ENCODE assay signal across 8 cellular contexts in the genomic region with DNA sequence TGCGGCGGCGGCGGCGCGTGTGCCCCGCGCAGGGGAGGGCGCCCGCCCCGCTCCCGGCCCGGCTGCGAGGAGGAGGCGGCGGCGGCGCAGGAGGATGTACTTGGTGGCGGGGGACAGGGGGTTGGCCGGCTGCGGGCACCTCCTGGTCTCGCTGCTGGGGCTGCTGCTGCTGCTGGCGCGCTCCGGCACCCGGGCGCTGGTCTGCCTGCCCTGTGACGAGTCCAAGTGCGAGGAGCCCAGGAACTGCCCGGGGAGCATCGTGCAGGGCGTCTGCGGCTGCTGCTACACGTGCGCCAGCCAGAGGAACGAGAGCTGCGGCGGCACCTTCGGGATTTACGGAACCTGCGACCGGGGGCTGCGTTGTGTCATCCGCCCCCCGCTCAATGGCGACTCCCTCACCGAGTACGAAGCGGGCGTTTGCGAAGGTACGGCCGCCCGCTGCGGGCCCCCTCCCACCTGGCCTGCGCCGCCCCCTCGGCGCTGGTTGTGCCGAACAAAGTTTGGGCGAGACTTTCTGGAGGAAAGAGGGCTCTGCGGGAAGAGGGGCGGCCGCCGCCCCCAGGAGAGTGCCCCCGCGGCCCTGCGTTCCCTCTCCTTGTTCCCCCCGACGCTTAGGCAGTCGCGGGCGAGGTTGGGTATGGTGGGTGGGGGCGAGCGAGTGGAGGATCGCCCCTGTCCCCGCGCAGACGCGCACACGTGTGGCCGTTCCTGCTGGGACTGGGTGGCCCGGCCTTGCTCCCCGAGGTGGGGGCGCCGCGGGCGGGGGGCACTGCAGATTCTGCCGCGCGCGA. TPM values are rescaled to one million over a fixed set of nuclear protein-coding genes. Genes with fewer than 3 reads are reported as not detected.
DNase-seq lines count a peak whose midpoint lies in the region; ATAC-seq and TF ChIP-seq lines count a peak whose summit lies in the region.

No MANE protein-coding gene starts in this region.

- intact Hi-C loops in Calu3 (cut with micrococcal nuclease; ENCODE audit: unreplicated experiment), result loop anchor here (5.0 to 10.0 kb wide), 3 partner anchors 56 to 428 kb away; no protein-coding TSS in a partner anchor
- intact Hi-C loops in esophagus squamous epithelium (cut with DNase I), result no loop called here
- intact Hi-C loops in upper lobe of right lung (cut with DNase I), result loop anchor here (5.0 to 10.0 kb wide), 2 partner anchors 96 to 148 kb away; no protein-coding TSS in a partner anchor

- peak; percentile 26 for ATAC-seq in GM21381 (IDR thresholded peaks at IDR 0.05; ENCODE audit: unreplicated experiment)
- ATAC-seq in upper lobe of right lung, result peak; percentile 33

- H3K27ac ChIP-seq in HUES64 (ENCODE audit: low read depth, low read length) (peak overlapping the region; percentile 65; the same call in 1 of the 2 replicates), esophagus squamous epithelium (peak overlapping the region; percentile 83 to 95 (median 93)), upper lobe of right lung (peak overlapping the region; percentile 79)

- H3K27me3 Mint-ChIP-seq in Calu3 (ENCODE audit: unreplicated experiment) (no peaks in the 10 kb centered on the region), nephron (ENCODE audit: low read depth) (peaks cover 26% of the 10 kb centered on the region)

- H3K4me3 Mint-ChIP-seq in Calu3 (ENCODE audit: low read depth, unreplicated experiment) (peak overlapping the region; percentile 99), nephron (peak overlapping the region; percentile 92 to 96 (median 96))

- H3K4me3 ChIP-seq in HUES64 (ENCODE audit: low read length) (peak overlapping the region; percentile 67), esophagus squamous epithelium (peak overlapping the region; percentile 64 to 93 (median 85)), upper lobe of right lung (peak overlapping the region; percentile 87)

- no TSS peak for BruUV-seq in Calu3 (replicated peaks; lab: Mats Ljungman, UMichigan)

- TF ChIP-seq CTCF in Calu3 (IDR thresholded peaks at IDR 0.05; ENCODE audit: unreplicated experiment), result no peak
- TF ChIP-seq CTCF in esophagus squamous epithelium (IDR thresholded peaks at IDR 0.05), result no peak
- TF ChIP-seq CTCF in nephron (IDR thresholded peaks at IDR 0.05; ENCODE audit: unreplicated experiment in 3 of 3), result no peak
- TF ChIP-seq CTCF in upper lobe of right lung (IDR thresholded peaks at IDR 0.05), result no peak

- H3K9me3 ChIP-seq in HUES64 (ENCODE audit: insufficient read depth, low read depth, low read length), result no peaks in the 10 kb centered on the region
- no peaks in the 10 kb centered on the region for H3K9me3 ChIP-seq in esophagus squamous epithelium
- H3K9me3 ChIP-seq in upper lobe of right lung, result no peaks in the 10 kb centered on the region

- no peaks in the 10 kb centered on the region for H3K9me3 Mint-ChIP-seq in Calu3 (ENCODE audit: low read depth, unreplicated experiment)
- no peaks in the 10 kb centered on the region for H3K9me3 Mint-ChIP-seq in nephron

- peak overlapping the region; percentile 97 for H3K27ac Mint-ChIP-seq in Calu3 (ENCODE audit: unreplicated experiment)
- H3K27ac Mint-ChIP-seq in nephron, result peak overlapping the region; percentile 69 to 91 (median 90)

- peak; percentile 52 for DNase-seq in Calu3
- DNase-seq in activated CD8-positive, alpha-beta memory T cell treated with anti-CD3 and anti-CD28 coated beads for 48 hours (ENCODE audit: low read depth in 2 of 3, low spot score in 2 of 3), result peak in 2 of 3 experiments; percentile 22 to 23
- DNase-seq in esophagus squamous epithelium (lab: John Stamatoyannopoulos, UW), result no peak
- peak; percentile 81 for DNase-seq in upper lobe of right lung
- DNase-seq in NCI-H2196 (lab: John Stamatoyannopoulos, UW; ENCODE audit: unreplicated experiment), result no peak

- WGBS in HUES64, result under 1% methylated on average over 86 of the region's 92 CpGs
- WGBS in esophagus squamous epithelium, 2 donors, result no CpG with 5 or more reads among the region's 92 CpGs

- peak overlapping the region; percentile 74 for H3K9ac ChIP-seq in HUES64 (ENCODE audit: low read depth, low read length)

- CTCF ChIA-PET in Calu3 (lab: Charles Lee), result interaction anchor here (1.9 to 3.0 kb wide), 2 partner anchors 104 to 151 kb away, joined by 5 to 15 read pairs; no protein-coding TSS in a partner anchor

- TF ChIP-seq POLR2A in esophagus squamous epithelium (IDR thresholded peaks at IDR 0.05), result no peak

- H3K4me1 ChIP-seq in HUES64 (ENCODE audit: insufficient read depth, low read length) (peaks cover 49% of the 10 kb centered on the region), esophagus squamous epithelium (peaks cover 5 to 87% (median 14%) of the 10 kb centered on the region in 3 donors), upper lobe of right lung (peaks cover 54% of the 10 kb centered on the region)

- H3K36me3 ChIP-seq in HUES64 (ENCODE audit: insufficient read depth, low read length) (no peaks in the 10 kb centered on the region), esophagus squamous epithelium (no peaks in the 10 kb centered on the region), upper lobe of right lung (no peaks in the 10 kb centered on the region)

- H3K4me1 Mint-ChIP-seq in Calu3 (ENCODE audit: low read depth, unreplicated experiment), result peaks cover 53% of the 10 kb centered on the region
- H3K4me1 Mint-ChIP-seq in nephron, result peaks cover 44% of the 10 kb centered on the region

- H3K27me3 ChIP-seq in HUES64 (ENCODE audit: insufficient read depth, low read length) (peaks cover 16% of the 10 kb centered on the region), esophagus squamous epithelium (no peaks in the 10 kb centered on the region), upper lobe of right lung (no peaks in the 10 kb centered on the region)

- H3K36me3 Mint-ChIP-seq in Calu3 (ENCODE audit: insufficient read depth, unreplicated experiment), result peaks cover 61% of the 10 kb centered on the region
- no peaks in the 10 kb centered on the region for H3K36me3 Mint-ChIP-seq in nephron (ENCODE audit: low read depth)

RNA-seq across cellular contexts. Expression of a gene that starts 0.8 kb away (rescaled TPM):
- total RNA-seq in Calu3 (2022), result 48.0 and 57.6 TPM in 2 replicates
- polyA plus RNA-seq in HUES64 (2013, experiment 1 of 2), result 8.4 TPM
- 7.5 TPM for polyA plus RNA-seq in HUES64 (2013, experiment 2 of 2)
- total RNA-seq in esophagus squamous epithelium, result 100 to 1,000 TPM in 1 of 4 donors, 10 to 100 TPM in 3; 16.4 to 107 (median 29.9) TPM
- 158 TPM for total RNA-seq in upper lobe of right lung

Comparison
In these comparisons a context has a peak if more than half of its experiments do, and no peak if none do; other contexts are left out.
1. DNase-seq: peak in Calu3 (single experiment), activated CD8-positive, alpha-beta memory T cell treated with anti-CD3 and anti-CD28 coated beads for 48 hours (2 of 3) and upper lobe of right lung (single experiment); none in esophagus squamous epithelium (single experiment) and NCI-H2196 (single experiment).
2. Peak in every context shown above with its lines, with median percentiles within 50 percentile points of each other: H3K27ac ChIP-seq and H3K4me3 ChIP-seq.